Comparison of ENCODE assay signal across 14 cellular contexts in the genomic region with DNA sequence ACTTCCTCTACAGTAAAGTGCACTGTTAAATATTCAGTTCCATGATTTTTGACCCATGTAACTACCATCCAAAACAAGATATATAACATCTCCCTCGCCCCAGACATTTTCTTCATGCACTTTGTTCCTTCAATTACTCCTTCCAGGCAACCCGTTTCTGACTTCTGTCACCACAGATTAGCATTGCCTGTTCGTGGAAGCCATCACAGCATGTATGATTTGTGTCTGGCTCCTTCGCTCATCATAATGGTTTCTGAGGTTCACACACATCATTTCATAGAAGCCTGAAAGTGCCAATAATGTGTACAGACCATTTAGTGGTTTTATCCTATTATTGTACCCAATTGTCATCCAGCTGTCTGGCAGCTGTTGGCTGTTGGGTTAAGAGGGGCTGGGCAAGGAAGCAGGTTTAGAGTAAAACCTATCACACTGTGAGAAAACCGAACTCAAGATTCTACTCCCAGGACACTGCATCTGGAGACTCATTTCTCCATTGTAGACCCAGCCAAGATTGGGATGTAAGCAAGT. TPM values are rescaled to one million over a fixed set of nuclear protein-coding genes. Genes with fewer than 3 reads are reported as not detected.
"Had no signal": no experiment of that assay in that cellular context is flagged by ENCODE, and none has a peak within 500 bp of the region (broad histone marks: within the 10 kb centered on the region; RNA-seq: fewer than 3 reads in every experiment).

No MANE protein-coding gene starts in this region.

- ATAC-seq: activated CD4-positive, alpha-beta T cell treated with anti-CD3 and anti-CD28 coated beads for 36 hours; activated CD8-positive, alpha-beta T cell treated with anti-CD3 and anti-CD28 coated beads, Interleukin-2, amount 10 ng/mL, durations not matched to agents 7 days and 5 days; sciatic nerve had no signal

- H3K27me3 ChIP-seq: ascending aorta, cardiac muscle cell had no signal

- H3K4me3 ChIP-seq: ascending aorta, cardiac muscle cell, left ventricle myocardium inferior had no signal

- DNase-seq: activated CD4-positive, alpha-beta T cell treated with anti-CD3 and anti-CD28 coated beads for 36 hours; activated CD8-positive, alpha-beta memory T cell treated with anti-CD3 and anti-CD28 coated beads, Interleukin-2, amount 50 U/mL, for 48 hours; activated CD8-positive, alpha-beta T cell treated with anti-CD3 and anti-CD28 coated beads, Interleukin-2, amount 10 ng/mL, durations not matched to agents 7 days and 5 days; foreskin melanocyte; kidney; left ventricle myocardium inferior; naive B cell; stimulated activated CD4-positive, alpha-beta T cell treated with anti-CD3 and anti-CD28 coated beads, Interleukin-2, amount 100 ng/mL, for 48 hours; stimulated activated naive CD4-positive, alpha-beta T cell treated with Interleukin-2 at 50 U/mL for 16 hours; T-helper 9 cell; WERI-Rb-1 had no signal

- H3K4me1 ChIP-seq: ascending aorta had no signal

- H3K9me3 ChIP-seq: ascending aorta had no signal

- H3K36me3 ChIP-seq: ascending aorta, cardiac muscle cell, left ventricle myocardium inferior, WERI-Rb-1 had no signal

- H3K27ac ChIP-seq: ascending aorta, cardiac muscle cell, left ventricle myocardium inferior, WERI-Rb-1 had no signal

RNA-seq across cellular contexts. Expression of a gene that starts 16.1 kb away (rescaled TPM):
- total RNA-seq: activated CD4-positive, alpha-beta T cell treated with anti-CD3 and anti-CD28 coated beads for 36 hours; activated CD8-positive, alpha-beta T cell treated with anti-CD3 and anti-CD28 coated beads, Interleukin-2, amount 10 ng/mL, durations not matched to agents 7 days and 5 days had no signal
